ENCODE assay signal across 26 cellular contexts in genomic region chr21:40210251-40210650, GRCh38.
"Had no signal": no experiment of that assay in that cellular context is flagged by ENCODE, and none has a peak within 500 bp of the region (broad histone marks: within the 10 kb centered on the region; RNA-seq: fewer than 3 reads in every experiment).

No MANE protein-coding gene starts in this region.

- H3K36me3 Mint-ChIP-seq: stimulated activated effector memory CD8-positive, alpha-beta T cell treated with anti-CD3 and anti-CD28 coated beads, Interleukin-12 subunit alpha, Interleukin-12 subunit beta, amount 100 ng/mL, for 72 hours; stimulated activated memory B cell treated with anti-CD40 and anti-IgM and Interleukin-4, amounts not matched to agents 10 μg/mL and 1 μg/mL and 100 μg/mL, for 72 hours; type B pancreatic cell had no signal

- H3K4me1 Mint-ChIP-seq: stimulated activated effector memory CD8-positive, alpha-beta T cell treated with anti-CD3 and anti-CD28 coated beads, Interleukin-12 subunit alpha, Interleukin-12 subunit beta, amount 100 ng/mL, for 72 hours; stimulated activated memory B cell treated with anti-CD40 and anti-IgM and Interleukin-4, amounts not matched to agents 10 μg/mL and 1 μg/mL and 100 μg/mL, for 72 hours; stimulated activated naive CD8-positive, alpha-beta T cell treated with anti-CD3 and anti-CD28 coated beads, Interleukin-15, amount 100 ng/mL, for 72 hours had no signal

- H3K9me3 ChIP-seq: stomach, suprapubic skin, testis, thoracic aorta, thyroid gland, tibial artery, tibial nerve, transverse colon, upper lobe of left lung, upper lobe of right lung, uterus, vagina had no signal

- H3K4me3 Mint-ChIP-seq: stimulated activated effector memory CD8-positive, alpha-beta T cell treated with anti-CD3 and anti-CD28 coated beads, Interleukin-12 subunit alpha, Interleukin-12 subunit beta, amount 100 ng/mL, for 72 hours; stimulated activated memory B cell treated with anti-CD40 and anti-IgM and Interleukin-4, amounts not matched to agents 10 μg/mL and 1 μg/mL and 100 μg/mL, for 72 hours; stimulated activated naive CD8-positive, alpha-beta T cell treated with anti-CD3 and anti-CD28 coated beads, Interleukin-15, amount 100 ng/mL, for 72 hours; stimulated activated naive CD8-positive, alpha-beta T cell treated with anti-CD3 and anti-CD28 coated beads, Interleukin-15, Interleukin-2, amounts not matched to agents 100 ng/mL and 50 ng/mL, for 24 hours; type B pancreatic cell had no signal

- H3K27me3 Mint-ChIP-seq: stimulated activated memory B cell treated with anti-CD40 and anti-IgM and Interleukin-4, amounts not matched to agents 10 μg/mL and 1 μg/mL and 100 μg/mL, for 72 hours; stimulated activated naive CD8-positive, alpha-beta T cell treated with anti-CD3 and anti-CD28 coated beads, Interleukin-15, amount 100 ng/mL, for 72 hours; stimulated activated naive CD8-positive, alpha-beta T cell treated with anti-CD3 and anti-CD28 coated beads, Interleukin-15, Interleukin-2, amounts not matched to agents 100 ng/mL and 50 ng/mL, for 24 hours had no signal

- H3K27me3 ChIP-seq: stomach, suprapubic skin, testis, thyroid gland, tibial artery, tibial nerve, transverse colon, upper lobe of left lung, upper lobe of right lung, uterus, vagina had no signal

- H3K4me3 ChIP-seq: stomach, suprapubic skin, testis, thoracic aorta, thyroid gland, tibial artery, tibial nerve, transverse colon, upper lobe of left lung, upper lobe of right lung, uterus, vagina had no signal

- H3K9me3 Mint-ChIP-seq: stimulated activated memory B cell treated with anti-CD40 and anti-IgM and Interleukin-4, amounts not matched to agents 10 μg/mL and 1 μg/mL and 100 μg/mL, for 72 hours; stimulated activated naive CD8-positive, alpha-beta T cell treated with anti-CD3 and anti-CD28 coated beads, Interleukin-15, amount 100 ng/mL, for 72 hours; type B pancreatic cell had no signal

- H3K36me3 ChIP-seq: stomach, suprapubic skin, thoracic aorta, thyroid gland, tibial artery, tibial nerve, transverse colon, upper lobe of left lung, upper lobe of right lung, uterus, vagina had no signal

- H3K4me1 ChIP-seq: stomach, suprapubic skin, testis, thyroid gland, tibial artery, tibial nerve, transverse colon, upper lobe of left lung, upper lobe of right lung, uterus, vagina had no signal

- H3K27ac Mint-ChIP-seq: stimulated activated effector memory CD8-positive, alpha-beta T cell treated with anti-CD3 and anti-CD28 coated beads, Interleukin-12 subunit alpha, Interleukin-12 subunit beta, amount 100 ng/mL, for 72 hours; stimulated activated memory B cell treated with anti-CD40 and anti-IgM and Interleukin-4, amounts not matched to agents 10 μg/mL and 1 μg/mL and 100 μg/mL, for 72 hours; stimulated activated naive CD8-positive, alpha-beta T cell treated with anti-CD3 and anti-CD28 coated beads, Interleukin-15, Interleukin-2, amounts not matched to agents 100 ng/mL and 50 ng/mL, for 24 hours; type B pancreatic cell had no signal

- H3K27ac ChIP-seq: stomach, suprapubic skin, testis, thoracic aorta, thyroid gland, tibial artery, tibial nerve, transverse colon, upper lobe of left lung, upper lobe of right lung, uterus, vagina had no signal

- ATAC-seq: stimulated activated effector memory CD8-positive, alpha-beta T cell treated with anti-CD3 and anti-CD28 coated beads, Interleukin-12 subunit alpha, Interleukin-12 subunit beta, amount 100 ng/mL, for 72 hours; stimulated activated memory B cell treated with anti-CD40 and anti-IgM and Interleukin-4, amounts not matched to agents 10 μg/mL and 1 μg/mL and 100 μg/mL, for 72 hours; stimulated activated naive CD8-positive, alpha-beta T cell treated with anti-CD3 and anti-CD28 coated beads, Interleukin-15, amount 100 ng/mL, for 72 hours; stimulated activated naive CD8-positive, alpha-beta T cell treated with anti-CD3 and anti-CD28 coated beads, Interleukin-15, Interleukin-2, amounts not matched to agents 100 U/mL and 50 U/mL, for 24 hours; upper lobe of right lung had no signal

- DNase-seq: stimulated activated CD4-positive, alpha-beta T cell treated with anti-CD3 and anti-CD28 coated beads, Interleukin-2, amount 100 ng/mL, for 48 hours; stimulated activated CD4-positive, alpha-beta T cell treated with anti-CD3 and anti-CD28 coated beads, Interleukin-4, amount 100 ng/mL, for 1 hour; stimulated activated CD4-positive, alpha-beta T cell treated with anti-CD3 and anti-CD28 coated beads, Interleukin-4, amount 100 ng/mL, for 24 hours; stimulated activated CD4-positive, alpha-beta T cell treated with anti-CD3 and anti-CD28 coated beads, Interleukin-4, amount 100 ng/mL, for 4 hours; stimulated activated CD8-positive, alpha-beta memory T cell treated with anti-CD3 and anti-CD28 coated beads, Interleukin-4, amount 100 ng/mL, for 48 hours; stimulated activated naive CD4-positive, alpha-beta T cell; stimulated activated naive CD4-positive, alpha-beta T cell treated with Interleukin-2 at 50 U/mL for 16 hours; stimulated activated naive CD8-positive, alpha-beta T cell treated with anti-CD3 and anti-CD28 coated beads, Interleukin-15, amount 100 ng/mL, for 72 hours; stimulated activated naive CD8-positive, alpha-beta T cell treated with anti-CD3 and anti-CD28 coated beads, Interleukin-15, Interleukin-2, amounts not matched to agents 100 U/mL and 50 U/mL, for 24 hours; stomach; substantia nigra; testis; thyroid gland; tibial artery; transverse colon; upper lobe of left lung; upper lobe of right lung; uterus had no signal
